Comparison of ENCODE assay signal across 29 cellular contexts in the genomic region with DNA sequence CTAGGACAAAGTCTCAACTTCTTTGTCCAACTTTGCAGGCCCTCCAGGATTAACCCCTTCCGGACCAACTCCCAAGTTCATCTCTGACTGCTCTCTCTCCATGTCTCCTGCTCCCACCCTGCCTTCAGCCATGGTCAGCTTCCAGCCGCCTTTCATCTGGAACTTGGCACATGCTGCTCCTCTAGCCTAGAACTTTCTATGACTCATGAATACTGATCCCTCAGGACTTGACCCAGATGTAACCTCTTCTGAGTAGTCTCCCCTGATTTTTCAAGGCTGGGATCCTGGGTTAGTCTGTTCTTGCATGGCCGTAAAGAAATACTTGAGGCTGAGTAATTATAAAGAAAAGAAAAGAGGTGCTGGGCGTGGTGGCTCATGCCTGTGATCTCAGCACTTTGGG. TPM values are rescaled to one million over a fixed set of nuclear protein-coding genes. Genes with fewer than 3 reads are reported as not detected.
DNase-seq lines count a peak whose midpoint lies in the region; ATAC-seq and TF ChIP-seq lines count a peak whose summit lies in the region.
"Had no signal": no experiment of that assay in that cellular context is flagged by ENCODE, and none has a peak within 500 bp of the region (broad histone marks: within the 10 kb centered on the region; RNA-seq: fewer than 3 reads in every experiment).

No MANE protein-coding gene starts in this region.

- peaks cover 11% of the 10 kb centered on the region for H3K27me3 Mint-ChIP-seq in glutamatergic neuron (ENCODE audit: unreplicated experiment)
- peaks cover 10% of the 10 kb centered on the region for H3K27me3 Mint-ChIP-seq in chondrocyte (ENCODE audit: low read depth)
- H3K27me3 Mint-ChIP-seq: IgD-negative memory B cell had no signal

- H3K4me3 Mint-ChIP-seq in glutamatergic neuron (ENCODE audit: unreplicated experiment) (peak overlapping the region; percentile 38), chondrocyte (ENCODE audit: unreplicated experiment) (no peak overlapping the region)
- H3K4me3 Mint-ChIP-seq: activated CD4-positive, alpha-beta T cell treated with anti-CD3 and anti-CD28 coated beads, Interleukin-2, amount 10 ng/mL, durations not matched to agents 24 days and 14 days; activated naive CD8-positive, alpha-beta T cell treated with anti-CD3 and anti-CD28 coated beads for 36 hours; CD8-positive, alpha-beta memory T cell had no signal

- no peaks in the 10 kb centered on the region for H3K36me3 ChIP-seq in ACC112 (ENCODE audit: insufficient read depth, low read length)
- H3K36me3 ChIP-seq: esophagus muscularis mucosa, HAP-1, neutrophil, upper lobe of left lung had no signal

- H3K79me2 ChIP-seq in ACC112 (ENCODE audit: control insufficient read depth, insufficient read depth, low read length, unreplicated experiment): no peaks in the 10 kb centered on the region

- DNase-seq in LHCN-M2 (ENCODE audit: low read depth): peak; percentile 53
- DNase-seq in choroid plexus epithelial cell (ENCODE audit: low read depth): peak; percentile 56
- no peak for DNase-seq in glutamatergic neuron
- no peak for DNase-seq in mucosa of gallbladder (ENCODE audit: low spot score)
- DNase-seq in chondrocyte (ENCODE audit: low spot score): no peak
- no peak for DNase-seq in occipital lobe (lab: John Stamatoyannopoulos, UW)
- DNase-seq: activated CD4-positive, alpha-beta T cell treated with anti-CD3 and anti-CD28 coated beads, Interleukin-2, amount 10 ng/mL, durations not matched to agents 24 days and 14 days; activated naive CD8-positive, alpha-beta T cell treated with anti-CD3 and anti-CD28 coated beads for 36 hours; CD8-positive, alpha-beta memory T cell; DMS153; effector CD8-positive, alpha-beta T cell; GF-D8; NCI-H2081; NCI-H226; NCI-H748 treated with DMSO at 0.1 percent for 48 hours; SK-N-SH; small intestine; stimulated activated CD4-positive, alpha-beta T cell treated with anti-CD3 and anti-CD28 coated beads, Interleukin-1b, Interleukin-23, amount 100 ng/mL, for 48 hours; upper lobe of left lung had no signal

- H3K9me3 Mint-ChIP-seq in glutamatergic neuron (ENCODE audit: unreplicated experiment): peaks cover 5% of the 10 kb centered on the region
- peaks cover 5% of the 10 kb centered on the region for H3K9me3 Mint-ChIP-seq in chondrocyte (ENCODE audit: low read depth)
- H3K9me3 Mint-ChIP-seq: activated CD4-positive, alpha-beta T cell treated with anti-CD3 and anti-CD28 coated beads, Interleukin-2, amount 10 ng/mL, durations not matched to agents 24 days and 14 days; activated naive CD8-positive, alpha-beta T cell treated with anti-CD3 and anti-CD28 coated beads for 36 hours; activated T-helper 2 cell treated with anti-CD3 and anti-CD28 coated beads, Interferon-gamma antibody, Interleukin-2, Interleukin-4, amounts not matched to agents 10 μg/mL and 5 μg/mL and 100 μg/mL, durations not matched to agents 14 hours and 24 hours and 36 hours; CD8-positive, alpha-beta memory T cell; IgD-negative memory B cell had no signal

- peaks cover 13% of the 10 kb centered on the region; the same call in 1 of the 2 replicates for H3K27me3 ChIP-seq in ACC112 (ENCODE audit: insufficient read depth, low read length)
- H3K27me3 ChIP-seq: esophagus muscularis mucosa, upper lobe of left lung had no signal

- H2AFZ ChIP-seq in ACC112 (ENCODE audit: low read length, unreplicated experiment): no peak overlapping the region

- H3K4me1 ChIP-seq in ACC112 (ENCODE audit: control insufficient read depth, insufficient read depth, low read length, unreplicated experiment): peaks cover 22% of the 10 kb centered on the region
- H3K4me1 ChIP-seq: HAP-1 had no signal

- H3K4me3 ChIP-seq in ACC112 (ENCODE audit: low read depth, low read length): no peak overlapping the region
- H3K4me3 ChIP-seq in choroid plexus epithelial cell (ENCODE audit: low read depth, low read length): no peak overlapping the region
- H3K4me3 ChIP-seq: esophagus muscularis mucosa, HAP-1, upper lobe of left lung had no signal

- H3K27ac Mint-ChIP-seq in glutamatergic neuron (ENCODE audit: unreplicated experiment) (no peak overlapping the region), chondrocyte (ENCODE audit: unreplicated experiment) (no peak overlapping the region)
- H3K27ac Mint-ChIP-seq: activated CD4-positive, alpha-beta T cell treated with anti-CD3 and anti-CD28 coated beads, Interleukin-2, amount 10 ng/mL, durations not matched to agents 24 days and 14 days; activated naive CD8-positive, alpha-beta T cell treated with anti-CD3 and anti-CD28 coated beads for 36 hours; activated T-helper 2 cell treated with anti-CD3 and anti-CD28 coated beads, Interferon-gamma antibody, Interleukin-2, Interleukin-4, amounts not matched to agents 10 μg/mL and 5 μg/mL and 100 μg/mL, durations not matched to agents 14 hours and 24 hours and 36 hours had no signal

- H3K4me1 Mint-ChIP-seq in glutamatergic neuron (ENCODE audit: low read depth, unreplicated experiment): peaks cover 9% of the 10 kb centered on the region
- peaks cover 10% of the 10 kb centered on the region for H3K4me1 Mint-ChIP-seq in chondrocyte (ENCODE audit: low read depth)

- no peak for TF ChIP-seq CTCF in choroid plexus epithelial cell (conservative IDR thresholded peaks at IDR 0.05; ENCODE audit: low read depth, low read length)
- TF ChIP-seq CTCF in glutamatergic neuron (IDR thresholded peaks at IDR 0.05; ENCODE audit: partially characterized antibody, unreplicated experiment): no peak
- TF ChIP-seq CTCF in chondrocyte (IDR thresholded peaks at IDR 0.05): no peak

- H3K27ac ChIP-seq in ACC112 (ENCODE audit: low read depth, low read length): peak overlapping the region; percentile 3; the same call in 1 of the 2 replicates
- H3K27ac ChIP-seq: esophagus muscularis mucosa, neutrophil, upper lobe of left lung had no signal

- no peak for ATAC-seq in HG03196 (IDR thresholded peaks at IDR 0.05; ENCODE audit: unreplicated experiment)

- H3K36me3 Mint-ChIP-seq in glutamatergic neuron (ENCODE audit: unreplicated experiment): no peaks in the 10 kb centered on the region
- no peaks in the 10 kb centered on the region for H3K36me3 Mint-ChIP-seq in chondrocyte (ENCODE audit: low read depth)
- H3K36me3 Mint-ChIP-seq: activated naive CD8-positive, alpha-beta T cell treated with anti-CD3 and anti-CD28 coated beads for 36 hours; CD8-positive, alpha-beta memory T cell had no signal

RNA-seq across cellular contexts. Expression of gene SLC15A3, which starts 5.2 kb away (rescaled TPM):
- total RNA-seq in LHCN-M2 (2014; rRNA removed): 4.2 and 8.6 TPM in 2 replicates
- 14.4 TPM for polyA plus RNA-seq in LHCN-M2 (2012)
- 4.4 TPM for total RNA-seq in glutamatergic neuron (ENCODE audit: unreplicated experiment)
- total RNA-seq in mucosa of gallbladder: 23.2 TPM
- total RNA-seq in chondrocyte: 0.54 to 1.6 TPM (median 0.62 TPM) in 3 replicates
- 5.8 TPM for total RNA-seq in occipital lobe
- polyA plus RNA-seq: CD8-positive, alpha-beta memory T cell; SK-N-SH had no signal

RNA-seq across cellular contexts. Expression of gene CD6, which starts 14.3 kb away (rescaled TPM):
- total RNA-seq in LHCN-M2 (2014; rRNA removed) (not detected in 2 replicates), glutamatergic neuron (ENCODE audit: unreplicated experiment) (not detected), mucosa of gallbladder (5.3 TPM), chondrocyte (0.33 TPM in 1 of 3 replicates, not detected in the others), occipital lobe (0.16 TPM)
- not detected for polyA plus RNA-seq in LHCN-M2 (2012)
- total RNA-seq: A172, lung microvascular endothelial cell, pulmonary artery endothelial cell had no signal
- polyA plus RNA-seq: SK-N-SH had no signal

RNA-seq across cellular contexts. Expression of gene TMEM132A, which starts 32.9 kb away (rescaled TPM):
- 36.7 and 41.1 TPM in 2 replicates for total RNA-seq in LHCN-M2 (2014; rRNA removed)
- polyA plus RNA-seq in LHCN-M2 (2012): 24.2 TPM
- 664 TPM for total RNA-seq in glutamatergic neuron (ENCODE audit: unreplicated experiment)
- 18.5 TPM for total RNA-seq in mucosa of gallbladder
- total RNA-seq in chondrocyte: 41.3 to 72.0 TPM (median 69.8 TPM) in 3 replicates
- total RNA-seq in occipital lobe: 104 TPM
- polyA plus RNA-seq: CD8-positive, alpha-beta memory T cell had no signal

RNA-seq across cellular contexts. Expression of gene TMEM109, which starts 43.2 kb away (rescaled TPM):
- total RNA-seq in LHCN-M2 (2014; rRNA removed) (85.0 and 94.1 TPM in 2 replicates), glutamatergic neuron (ENCODE audit: unreplicated experiment) (4.0 TPM), mucosa of gallbladder (103 TPM), chondrocyte (97.0 to 124 TPM (median 104 TPM) in 3 replicates), occipital lobe (8.3 TPM)
- polyA plus RNA-seq in LHCN-M2 (2012): 106 TPM

RNA-seq across cellular contexts. Expression of gene PRPF19, which starts 50.8 kb away (rescaled TPM):
- total RNA-seq in LHCN-M2 (2014; rRNA removed): 79.7 and 97.3 TPM in 2 replicates
- polyA plus RNA-seq in LHCN-M2 (2012): 66.6 TPM
- 74.4 TPM for total RNA-seq in glutamatergic neuron (ENCODE audit: unreplicated experiment)
- 70.6 TPM for total RNA-seq in mucosa of gallbladder
- 48.4 to 51.3 TPM (median 48.6 TPM) in 3 replicates for total RNA-seq in chondrocyte
- 42.3 TPM for total RNA-seq in occipital lobe

Comparison
In these comparisons a context has a peak if more than half of its experiments do, and no peak if none do; other contexts are left out.
1. DNase-seq: peak in LHCN-M2 (single experiment) and choroid plexus epithelial cell (single experiment); none in glutamatergic neuron (single experiment), mucosa of gallbladder (single experiment), chondrocyte (single experiment) and occipital lobe (single experiment).